19 cellular contexts compared by ENCODE assay signal in genomic region chr18:79789901-79790885, GRCh38. TPM values are rescaled to one million over a fixed set of nuclear protein-coding genes. Genes with fewer than 3 reads are reported as not detected.
DNase-seq lines count a peak whose midpoint lies in the region; FAIRE-seq and TF ChIP-seq lines count a peak whose summit lies in the region.
"Had no signal": no experiment of that assay in that cellular context is flagged by ENCODE, and none has a peak within 500 bp of the region (broad histone marks: within the 10 kb centered on the region; RNA-seq: fewer than 3 reads in every experiment).

No MANE protein-coding gene starts in this region.

- no peaks in the 10 kb centered on the region for H3K4me1 Mint-ChIP-seq in Caco-2 (ENCODE audit: low read depth, unreplicated experiment)

- no peaks in the 10 kb centered on the region for H3K9me3 Mint-ChIP-seq in Caco-2 (ENCODE audit: unreplicated experiment)
- H3K9me3 Mint-ChIP-seq: CD4-positive, alpha-beta T cell; T-helper 2 cell treated with Interferon-gamma antibody and Interleukin-4, amounts not matched to agents 5 μg/mL and 100 μg/mL, for 36 hours had no signal

- no peaks in the 10 kb centered on the region for H3K36me3 Mint-ChIP-seq in Caco-2 (ENCODE audit: insufficient read depth, unreplicated experiment)

- no peaks in the 10 kb centered on the region for H4K20me1 ChIP-seq in fibroblast of lung (ENCODE audit: control insufficient read depth, extremely low read depth, insufficient read depth, low read length)

- no peak for TF ChIP-seq POLR2A in GM12891 (IDR thresholded peaks at IDR 0.05; ENCODE audit: low read depth, low read length)

- H3K27ac ChIP-seq in ACC112 (ENCODE audit: low read depth, low read length), result peak overlapping the region; percentile 96
- H3K27ac ChIP-seq in fibroblast of lung (ENCODE audit: insufficient read depth, low read length), result peak overlapping the region; percentile 97
- H3K27ac ChIP-seq: PC-9, SK-N-MC, tibial nerve had no signal

- H3K36me3 ChIP-seq in ACC112 (ENCODE audit: insufficient read depth, low read length) (no peaks in the 10 kb centered on the region), fibroblast of lung (ENCODE audit: control insufficient read depth, insufficient read depth, low read length) (no peaks in the 10 kb centered on the region), BE2C (no peaks in the 10 kb centered on the region), Caco-2 (ENCODE audit: control insufficient read depth, insufficient read depth, low read length) (no peaks in the 10 kb centered on the region)
- H3K36me3 ChIP-seq: tibial nerve had no signal

- no peak overlapping the region for H3K9ac ChIP-seq in fibroblast of lung (ENCODE audit: insufficient read depth, low read length)

- H3K27ac Mint-ChIP-seq in Caco-2 (ENCODE audit: unreplicated experiment), result no peak overlapping the region
- H3K27ac Mint-ChIP-seq: CD4-positive, alpha-beta T cell; stimulated activated naive B cell treated with anti-CD40 and anti-IgM and Interleukin-4, amounts not matched to agents 10 μg/mL and 1 μg/mL and 100 μg/mL, for 72 hours; T-helper 2 cell treated with Interferon-gamma antibody and Interleukin-4, amounts not matched to agents 5 μg/mL and 100 μg/mL, for 36 hours had no signal

- FAIRE-seq in GM12891 (lab: Jason Lieb, UNC), result no peak

- H3K4me1 ChIP-seq in ACC112 (ENCODE audit: control insufficient read depth, insufficient read depth, low read length, unreplicated experiment) (peaks cover 45% of the 10 kb centered on the region), fibroblast of lung (ENCODE audit: control insufficient read depth, extremely low read depth, insufficient read depth, low read length) (peaks cover 13% of the 10 kb centered on the region), BE2C (no peaks in the 10 kb centered on the region), Caco-2 (no peaks in the 10 kb centered on the region)

- no peak for TF ChIP-seq CTCF in fibroblast of lung (conservative IDR thresholded peaks at IDR 0.05 in 1 of 2, IDR thresholded peaks at IDR 0.05 in 1 of 2; ENCODE audit: low read depth in 1 of 2, low read length in 2 of 2)
- no peak for TF ChIP-seq CTCF in BE2C (IDR thresholded peaks at IDR 0.05; ENCODE audit: low read depth, low read length)
- no peak for TF ChIP-seq CTCF in Caco-2 (IDR thresholded peaks at IDR 0.05; ENCODE audit: insufficient read depth in 1 of 2, low read depth in 1 of 2, low read length in 1 of 2, severe bottlenecking in 1 of 2, unreplicated experiment in 1 of 2)

- POLR2A ChIA-PET in Caco-2 (lab: Charles Lee), result no interaction called here

- intact Hi-C loops in Caco-2 (cut with micrococcal nuclease; ENCODE audit: unreplicated experiment), result no loop called here

- H3K27me3 ChIP-seq in ACC112 (ENCODE audit: insufficient read depth, low read length) (peaks cover 4% of the 10 kb centered on the region), fibroblast of lung (ENCODE audit: control insufficient read depth, insufficient read depth, low read length) (peaks cover 12% of the 10 kb centered on the region), BE2C (peaks cover 13% of the 10 kb centered on the region), Caco-2 (replicated peaks; ENCODE audit: control insufficient read depth, insufficient read depth, low read length) (no peaks in the 10 kb centered on the region)

- no TSS peak for BruUV-seq in Caco-2 (replicated peaks; lab: Mats Ljungman, UMichigan)

- no peak overlapping the region for H2AFZ ChIP-seq in ACC112 (ENCODE audit: low read length, unreplicated experiment)
- no peak overlapping the region for H2AFZ ChIP-seq in fibroblast of lung (ENCODE audit: low read length)
- H2AFZ ChIP-seq: PC-9 had no signal

- H3K79me2 ChIP-seq in ACC112 (ENCODE audit: control insufficient read depth, insufficient read depth, low read length, unreplicated experiment) (no peaks in the 10 kb centered on the region), fibroblast of lung (ENCODE audit: control insufficient read depth, insufficient read depth, low read length) (no peaks in the 10 kb centered on the region)

- no peak overlapping the region for H3K4me3 Mint-ChIP-seq in Caco-2 (ENCODE audit: unreplicated experiment)
- H3K4me3 Mint-ChIP-seq: CD4-positive, alpha-beta T cell; T-helper 2 cell treated with Interferon-gamma antibody and Interleukin-4, amounts not matched to agents 5 μg/mL and 100 μg/mL, for 36 hours had no signal

- H3K9me3 ChIP-seq in fibroblast of lung (ENCODE audit: control insufficient read depth, insufficient read depth, low read depth, low read length) (no peaks in the 10 kb centered on the region), BE2C (no peaks in the 10 kb centered on the region), Caco-2 (no peaks in the 10 kb centered on the region)
- H3K9me3 ChIP-seq: mucosa of descending colon, tibial nerve had no signal

- CTCF ChIA-PET in Caco-2 (lab: Charles Lee), result no interaction called here

- peak; percentile 62 for DNase-seq in NCI-H1092 treated with DMSO at 0.1 percent for 48 hours (lab: John Stamatoyannopoulos, UW)
- peak; percentile 76 for DNase-seq in NCI-H345 (lab: John Stamatoyannopoulos, UW)
- no peak for DNase-seq in fibroblast of lung (ENCODE audit: low read depth in 2 of 2)
- DNase-seq in activated naive CD4-positive, alpha-beta T cell treated with Interleukin-2 at 50 U/mL for 16 hours, result no peak
- no peak for DNase-seq in BE2C
- DNase-seq in Caco-2, result no peak
- no peak for DNase-seq in GM12891 (ENCODE audit: insufficient read length, low spot score)
- DNase-seq: activated CD8-positive, alpha-beta memory T cell treated with anti-CD3 and anti-CD28 coated beads for 24 hours; KG1; mucosa of descending colon; NCI-H1048; PC-9; stimulated activated naive B cell treated with anti-CD40 and anti-IgM and Interleukin-4, amounts not matched to agents 10 μg/mL and 1 μg/mL and 100 μg/mL, for 72 hours had no signal

- no peak overlapping the region for H3K4me2 ChIP-seq in fibroblast of lung (ENCODE audit: extremely low read depth, insufficient read depth, low read length)

- no peak overlapping the region for H3K4me3 ChIP-seq in ACC112 (ENCODE audit: low read depth, low read length)
- H3K4me3 ChIP-seq in fibroblast of lung (replicated peaks in 1 of 4; ENCODE audit: control extremely low read depth in 1 of 4, insufficient read depth in 1 of 4, low read depth in 3 of 4, low read length in 4 of 4), result no peak overlapping the region
- H3K4me3 ChIP-seq in BE2C (ENCODE audit: low read depth, low read length), result no peak overlapping the region
- no peak overlapping the region for H3K4me3 ChIP-seq in Caco-2 (ENCODE audit: low read depth, low read length)
- H3K4me3 ChIP-seq: mucosa of descending colon, PC-9, SK-N-MC, tibial nerve had no signal

- peaks cover 2% of the 10 kb centered on the region for H3K27me3 Mint-ChIP-seq in Caco-2 (ENCODE audit: insufficient read depth, unreplicated experiment)

TF ChIP-seq in GM12891, 5 proteins besides CTCF, POLR2A, EP300 and RAD21:
- no peak for TF ChIP-seq PAX5 (IDR thresholded peaks at IDR 0.05; ENCODE audit: insufficient read depth, low read length, severe bottlenecking)
- no peak for TF ChIP-seq TAF1 (IDR thresholded peaks at IDR 0.05; ENCODE audit: low read depth, low read length)
- no peak for TF ChIP-seq SPI1 (IDR thresholded peaks at IDR 0.05; ENCODE audit: low read depth, low read length)
- no peak for TF ChIP-seq POLR2AphosphoS5 (IDR thresholded peaks at IDR 0.05; ENCODE audit: low read depth, low read length)
- no peak for TF ChIP-seq POU2F2 (IDR thresholded peaks at IDR 0.05; ENCODE audit: low read depth, low read length)

RNA-seq across cellular contexts. Expression of gene KCNG2, which starts 7.5 kb away (rescaled TPM):
- total RNA-seq in fibroblast of lung (6.4 and 10.1 TPM in 2 replicates), Caco-2 (2022) (not detected in 2 replicates)
- 0.42 and 0.53 TPM in 2 replicates for polyA plus RNA-seq in fibroblast of lung
- 1.1 and 1.8 TPM in 2 replicates for polyA plus RNA-seq in fibroblast of lung (2012)
- polyA minus RNA-seq in fibroblast of lung (ENCODE audit: low replicate concordance), result 0.27 and 0.52 TPM in 2 replicates
- polyA plus RNA-seq in BE2C (2012; ENCODE audit: insufficient read depth, insufficient read length, low read depth), result 2.8 TPM
- 0.17 TPM for polyA plus RNA-seq in GM12891 (2012; ENCODE audit: low read depth, missing spikeins)
- total RNA-seq: A673; CD4-positive, alpha-beta T cell; PC-9 had no signal

Comparison
In these comparisons a context has a peak if more than half of its experiments do, and no peak if none do; other contexts are left out.
1. DNase-seq: peak in NCI-H1092 treated with DMSO at 0.1 percent for 48 hours (single experiment) and NCI-H345 (single experiment); none in fibroblast of lung (0 of 2), activated naive CD4-positive, alpha-beta T cell treated with Interleukin-2 at 50 U/mL for 16 hours (single experiment), BE2C (single experiment), Caco-2 (0 of 2) and GM12891 (single experiment).